ENCODE assay signal across 12 cellular contexts in genomic region chr10:661891-662605, GRCh38. TPM values are rescaled to one million over a fixed set of nuclear protein-coding genes. Genes with fewer than 3 reads are reported as not detected.
DNase-seq lines count a peak whose midpoint lies in the region; ATAC-seq and TF ChIP-seq lines count a peak whose summit lies in the region.
"Had no signal": no experiment of that assay in that cellular context is flagged by ENCODE, and none has a peak within 500 bp of the region (broad histone marks: within the 10 kb centered on the region; RNA-seq: fewer than 3 reads in every experiment).

No MANE protein-coding gene starts in this region.

- CTCF ChIA-PET in Calu3 (lab: Charles Lee) = no interaction called here

- H3K9me3 ChIP-seq in endodermal cell (ENCODE audit: control insufficient read depth, low read length) = no peaks in the 10 kb centered on the region

- DNase-seq in Calu3 = no peak
- peak; percentile 68 for DNase-seq in NCI-H146 treated with DMSO at 0.1 percent for 48 hours (lab: John Stamatoyannopoulos, UW; ENCODE audit: unreplicated experiment)
- peak; percentile 65 for DNase-seq in endodermal cell
- peak; percentile 65 for DNase-seq in osteocyte (ENCODE audit: extremely low spot score, unreplicated experiment)
- DNase-seq in occipital lobe (lab: John Stamatoyannopoulos, UW) = no peak
- no peak for DNase-seq in stimulated activated naive CD4-positive, alpha-beta T cell treated with Interleukin-2 at 50 U/mL for 16 hours (lab: John Stamatoyannopoulos, UW)
- no peak for DNase-seq in NCI-H2227 (lab: John Stamatoyannopoulos, UW; ENCODE audit: unreplicated experiment)
- DNase-seq: stimulated activated CD4-positive, alpha-beta T cell treated with anti-CD3 and anti-CD28 coated beads, Interleukin-4, amount 100 ng/mL, for 4 hours; stimulated activated naive CD4-positive, alpha-beta T cell had no signal

- peaks cover 16% of the 10 kb centered on the region for H3K36me3 Mint-ChIP-seq in Calu3 (ENCODE audit: insufficient read depth, unreplicated experiment)
- no peaks in the 10 kb centered on the region for H3K36me3 Mint-ChIP-seq in endodermal cell (ENCODE audit: low read depth)
- H3K36me3 Mint-ChIP-seq in osteocyte (ENCODE audit: unreplicated experiment) = no peaks in the 10 kb centered on the region
- H3K36me3 Mint-ChIP-seq: activated naive CD8-positive, alpha-beta T cell had no signal

- BruUV-seq in Calu3 (replicated peaks; lab: Mats Ljungman, UMichigan) = no TSS peak

- peaks cover 14% of the 10 kb centered on the region for H3K4me1 Mint-ChIP-seq in Calu3 (ENCODE audit: low read depth, unreplicated experiment)
- H3K4me1 Mint-ChIP-seq in endodermal cell = peaks cover 10% of the 10 kb centered on the region
- peaks cover 48% of the 10 kb centered on the region for H3K4me1 Mint-ChIP-seq in osteocyte (ENCODE audit: unreplicated experiment)
- H3K4me1 Mint-ChIP-seq: B cell had no signal

- 80 to 83% methylated on average over 12 to 19 of the region's 19 CpGs for WGBS in endodermal cell (ENCODE audit: insufficient coverage in 1 of 2, insufficient read length in 1 of 2), 2 experiments

- no peaks in the 10 kb centered on the region for H3K27me3 ChIP-seq in endodermal cell (ENCODE audit: control insufficient read depth, insufficient read depth, low read length, poor library complexity, severe bottlenecking)

- H3K36me3 ChIP-seq in endodermal cell (ENCODE audit: control insufficient read depth, insufficient read depth, low read length) = no peaks in the 10 kb centered on the region

- H3K4me3 ChIP-seq in endodermal cell (ENCODE audit: low read length) = no peak overlapping the region

- H3K4me3 Mint-ChIP-seq in Calu3 (ENCODE audit: low read depth, unreplicated experiment) = no peak overlapping the region
- no peak overlapping the region for H3K4me3 Mint-ChIP-seq in endodermal cell
- H3K4me3 Mint-ChIP-seq in osteocyte (ENCODE audit: unreplicated experiment) = no peak overlapping the region
- H3K4me3 Mint-ChIP-seq: activated naive CD8-positive, alpha-beta T cell; B cell had no signal

- H3K4me1 ChIP-seq in endodermal cell (ENCODE audit: control insufficient read depth, insufficient read depth, low read length) = no peaks in the 10 kb centered on the region

- intact Hi-C loops in Calu3 (cut with micrococcal nuclease; ENCODE audit: unreplicated experiment) = no loop called here

- H3K9me3 Mint-ChIP-seq in Calu3 (ENCODE audit: low read depth, unreplicated experiment) (no peaks in the 10 kb centered on the region), endodermal cell (no peaks in the 10 kb centered on the region), osteocyte (ENCODE audit: unreplicated experiment) (no peaks in the 10 kb centered on the region)

- H3K27ac ChIP-seq in endodermal cell (ENCODE audit: low read depth, low read length) = no peak overlapping the region

- no peak overlapping the region for H3K9ac ChIP-seq in endodermal cell (ENCODE audit: extremely low read depth, low read length, poor library complexity, severe bottlenecking)

- H3K27ac Mint-ChIP-seq in Calu3 (ENCODE audit: unreplicated experiment) = peak overlapping the region; percentile 0
- H3K27ac Mint-ChIP-seq in endodermal cell = no peak overlapping the region
- no peak overlapping the region for H3K27ac Mint-ChIP-seq in osteocyte (ENCODE audit: unreplicated experiment)
- H3K27ac Mint-ChIP-seq: activated naive CD8-positive, alpha-beta T cell; B cell had no signal

- TF ChIP-seq CTCF in Calu3 (IDR thresholded peaks at IDR 0.05; ENCODE audit: unreplicated experiment) = no peak
- TF ChIP-seq CTCF in endodermal cell (conservative IDR thresholded peaks at IDR 0.05) = no peak
- TF ChIP-seq CTCF in osteocyte (IDR thresholded peaks at IDR 0.05) = no peak

- ATAC-seq in HG03457 (IDR thresholded peaks at IDR 0.05; ENCODE audit: unreplicated experiment) = no peak

- H3K27me3 Mint-ChIP-seq in Calu3 (ENCODE audit: unreplicated experiment) (no peaks in the 10 kb centered on the region), endodermal cell (ENCODE audit: insufficient read depth) (no peaks in the 10 kb centered on the region), osteocyte (ENCODE audit: unreplicated experiment) (no peaks in the 10 kb centered on the region)

RNA-seq across cellular contexts. Expression of gene DIP2C, which starts 27.4 kb away (rescaled TPM):
- total RNA-seq in Calu3 (2022) = 11.0 and 13.2 TPM in 2 replicates
- 10 to 100 TPM; 13.0 to 13.7 TPM for total RNA-seq in endodermal cell
- 13.5 TPM for polyA plus RNA-seq in endodermal cell (2013, experiment 1 of 2)
- polyA plus RNA-seq in endodermal cell (2013, experiment 2 of 2) = 13.2 TPM
- 36.8 and 36.9 TPM in 2 replicates for total RNA-seq in osteocyte
- 42.0 TPM for total RNA-seq in occipital lobe

Comparison
In these comparisons a context has a peak if more than half of its experiments do, and no peak if none do; other contexts are left out.
1. DNase-seq: peak in NCI-H146 treated with DMSO at 0.1 percent for 48 hours (single experiment), endodermal cell (single experiment) and osteocyte (single experiment); none in Calu3 (single experiment), occipital lobe (single experiment), stimulated activated naive CD4-positive, alpha-beta T cell treated with Interleukin-2 at 50 U/mL for 16 hours (single experiment) and NCI-H2227 (single experiment).